ENCODE assay signal across 11 cellular contexts in the genomic region with DNA sequence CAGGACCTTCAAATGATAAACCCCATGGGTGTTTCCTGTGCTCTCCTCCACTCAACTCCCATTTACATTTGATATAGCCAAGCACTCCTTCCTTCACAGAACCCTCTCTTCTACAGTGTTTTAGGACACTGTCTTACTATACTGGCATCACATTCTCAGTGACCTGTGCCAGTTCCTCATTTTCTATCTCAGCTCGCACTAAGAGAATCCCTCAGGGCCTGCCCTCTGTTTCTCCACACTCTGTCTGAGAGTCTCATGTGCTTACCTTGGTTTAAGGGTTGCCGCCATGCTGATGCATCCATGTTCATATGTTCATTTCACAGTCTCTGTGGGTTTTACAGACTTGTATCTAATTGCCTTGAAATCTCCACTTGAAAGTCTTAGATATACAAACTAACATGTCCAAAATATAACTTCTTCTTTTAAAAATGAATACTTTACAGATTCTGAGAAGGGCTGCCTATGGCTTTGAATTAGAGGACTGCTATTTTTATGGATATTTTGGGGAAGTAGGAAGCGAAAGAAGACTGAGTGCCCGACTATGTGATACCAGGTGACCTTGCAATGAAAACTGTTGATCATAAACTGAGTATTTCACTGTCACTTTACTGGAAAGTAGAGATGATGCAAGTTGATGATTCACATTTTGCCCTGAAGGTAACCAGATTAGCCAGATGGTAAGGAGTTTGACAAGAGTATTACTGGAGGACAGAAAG.
DNase-seq lines count a peak whose midpoint lies in the region; ATAC-seq and TF ChIP-seq lines count a peak whose summit lies in the region.
"Had no signal": no experiment of that assay in that cellular context is flagged by ENCODE, and none has a peak within 500 bp of the region (broad histone marks: within the 10 kb centered on the region; RNA-seq: fewer than 3 reads in every experiment).

No MANE protein-coding gene starts in this region.

- peaks cover 14 to 62% (median 55%) of the 10 kb centered on the region in 5 donors for H3K36me3 Mint-ChIP-seq in naive thymus-derived CD4-positive, alpha-beta T cell
- peaks cover 36% of the 10 kb centered on the region for H3K36me3 Mint-ChIP-seq in T-helper 2 cell treated with Interferon-gamma antibody and Interleukin-4, amounts not matched to agents 5 μg/mL and 100 μg/mL, for 36 hours (ENCODE audit: low read depth)

- no peaks in the 10 kb centered on the region for H3K9me3 ChIP-seq in PC-3 (ENCODE audit: low read length)
- no peaks in the 10 kb centered on the region for H3K9me3 ChIP-seq in naive thymus-derived CD4-positive, alpha-beta T cell (ENCODE audit: control insufficient read depth in 2 of 3, low read length in 3 of 3)

- H3K4me3 ChIP-seq in PC-3 (ENCODE audit: low read length), result no peak overlapping the region
- no peak overlapping the region for H3K4me3 ChIP-seq in naive thymus-derived CD4-positive, alpha-beta T cell (ENCODE audit: low read length)

- no peaks in the 10 kb centered on the region for H3K27me3 ChIP-seq in PC-3 (ENCODE audit: low read length)
- H3K27me3 ChIP-seq in naive thymus-derived CD4-positive, alpha-beta T cell (ENCODE audit: control insufficient read depth in 2 of 2, insufficient read depth in 2 of 2, low read length in 2 of 2), result no peaks in the 10 kb centered on the region

- no TSS peak for BruUV-seq in PC-3 (replicated peaks; lab: Mats Ljungman, UMichigan)

- H3K27ac ChIP-seq in PC-3 (ENCODE audit: low read length), result no peak overlapping the region
- H3K27ac ChIP-seq in naive thymus-derived CD4-positive, alpha-beta T cell (ENCODE audit: low read depth, low read length), result no peak overlapping the region

- CTCF ChIA-PET in PC-3 (lab: Charles Lee), result no interaction called here
- CTCF ChIA-PET in naive thymus-derived CD4-positive, alpha-beta T cell (lab: Charles Lee), result no interaction called here

- DNase-seq in PC-3, result peak; percentile 73
- DNase-seq in naive thymus-derived CD4-positive, alpha-beta T cell, result no peak
- DNase-seq in T-helper 2 cell treated with Interferon-gamma antibody and Interleukin-4, amounts not matched to agents 5 μg/mL and 100 μg/mL, for 36 hours (ENCODE audit: low spot score), result no peak
- DNase-seq in NCI-H1694 treated with DMSO at 0.1 percent for 48 hours (lab: John Stamatoyannopoulos, UW), result no peak
- no peak for DNase-seq in SW 1271 (lab: John Stamatoyannopoulos, UW)
- DNase-seq in NAMALWA (ENCODE audit: low spot score), result no peak
- DNase-seq: NCI-H146, T-helper 17 cell had no signal

- no peaks in the 10 kb centered on the region for H3K27me3 Mint-ChIP-seq in naive thymus-derived CD4-positive, alpha-beta T cell
- H3K27me3 Mint-ChIP-seq in T-helper 2 cell treated with Interferon-gamma antibody and Interleukin-4, amounts not matched to agents 5 μg/mL and 100 μg/mL, for 36 hours (ENCODE audit: low read depth), result no peaks in the 10 kb centered on the region
- H3K27me3 Mint-ChIP-seq: T-helper 17 cell had no signal

- H3K27ac Mint-ChIP-seq in naive thymus-derived CD4-positive, alpha-beta T cell, result no peak overlapping the region
- H3K27ac Mint-ChIP-seq in T-helper 2 cell treated with Interferon-gamma antibody and Interleukin-4, amounts not matched to agents 5 μg/mL and 100 μg/mL, for 36 hours, result no peak overlapping the region
- H3K27ac Mint-ChIP-seq: activated T-helper 1 cell treated with anti-CD3 and anti-CD28 coated beads, Interleukin-12 subunit alpha, Interleukin-12 subunit beta, Interleukin-2, Interleukin-4 antibody, amounts not matched to agents 30 ng/mL and 10 ng/mL and 1 ng/mL, durations not matched to agents 14 hours and 24 hours and 36 hours; T-helper 17 cell had no signal

- no peaks in the 10 kb centered on the region for H3K79me2 ChIP-seq in PC-3 (ENCODE audit: low read length)

- POLR2A ChIA-PET in PC-3 (lab: Charles Lee; ENCODE audit: unreplicated experiment), result no interaction called here
- POLR2A ChIA-PET in naive thymus-derived CD4-positive, alpha-beta T cell (lab: Charles Lee), result no interaction called here

- H3K4me3 Mint-ChIP-seq in naive thymus-derived CD4-positive, alpha-beta T cell, result no peak overlapping the region
- no peak overlapping the region for H3K4me3 Mint-ChIP-seq in T-helper 2 cell treated with Interferon-gamma antibody and Interleukin-4, amounts not matched to agents 5 μg/mL and 100 μg/mL, for 36 hours
- H3K4me3 Mint-ChIP-seq: activated T-helper 1 cell treated with anti-CD3 and anti-CD28 coated beads, Interleukin-12 subunit alpha, Interleukin-12 subunit beta, Interleukin-2, Interleukin-4 antibody, amounts not matched to agents 30 ng/mL and 10 ng/mL and 1 ng/mL, durations not matched to agents 14 hours and 24 hours and 36 hours; T-helper 17 cell had no signal

- H3K4me1 Mint-ChIP-seq in naive thymus-derived CD4-positive, alpha-beta T cell, result no peaks in the 10 kb centered on the region
- H3K4me1 Mint-ChIP-seq in T-helper 2 cell treated with Interferon-gamma antibody and Interleukin-4, amounts not matched to agents 5 μg/mL and 100 μg/mL, for 36 hours (ENCODE audit: low read depth), result no peaks in the 10 kb centered on the region
- H3K4me1 Mint-ChIP-seq: T-helper 17 cell had no signal

- H3K36me3 ChIP-seq in PC-3 (ENCODE audit: low read depth, low read length), result no peaks in the 10 kb centered on the region
- peaks cover 0 to 16% (median 0%) of the 10 kb centered on the region in 3 experiments for H3K36me3 ChIP-seq in naive thymus-derived CD4-positive, alpha-beta T cell (ENCODE audit: control insufficient read depth in 2 of 3, insufficient read depth in 3 of 3, low read length in 3 of 3)

- no peak overlapping the region for H3K9ac ChIP-seq in PC-3 (ENCODE audit: low read length)

- H2AFZ ChIP-seq in PC-3 (ENCODE audit: low read length), result no peak overlapping the region

- no peak for TF ChIP-seq CTCF in PC-3 (conservative IDR thresholded peaks at IDR 0.05; ENCODE audit: low read depth, low read length)

- peak; percentile 56 for ATAC-seq in GM19395 (IDR thresholded peaks at IDR 0.05; ENCODE audit: unreplicated experiment)
- ATAC-seq in HG03045 (IDR thresholded peaks at IDR 0.05; ENCODE audit: unreplicated experiment), result peak; percentile 68
- peak; percentile 46 for ATAC-seq in PC-3
- peak; percentile 40 for ATAC-seq in naive thymus-derived CD4-positive, alpha-beta T cell
- ATAC-seq: T-helper 17 cell had no signal

- peaks cover 0 to 12% (median 3%) of the 10 kb centered on the region in 11 donors for H3K9me3 Mint-ChIP-seq in naive thymus-derived CD4-positive, alpha-beta T cell
- peaks cover 11% of the 10 kb centered on the region for H3K9me3 Mint-ChIP-seq in T-helper 2 cell treated with Interferon-gamma antibody and Interleukin-4, amounts not matched to agents 5 μg/mL and 100 μg/mL, for 36 hours

- H4K20me1 ChIP-seq in PC-3 (ENCODE audit: low read length), result no peaks in the 10 kb centered on the region

- no peaks in the 10 kb centered on the region for H3K9me2 ChIP-seq in PC-3 (replicated peaks; ENCODE audit: low read length)

- H3K4me2 ChIP-seq in PC-3 (ENCODE audit: low read length), result peak overlapping the region; percentile 30

- H3K4me1 ChIP-seq in PC-3 (ENCODE audit: insufficient read depth, low read length), result peaks cover 29% of the 10 kb centered on the region
- no peaks in the 10 kb centered on the region for H3K4me1 ChIP-seq in naive thymus-derived CD4-positive, alpha-beta T cell (ENCODE audit: control insufficient read depth in 2 of 2, insufficient read depth in 2 of 2, low read length in 2 of 2)

- no peaks in the 10 kb centered on the region for H3F3A ChIP-seq in PC-3 (ENCODE audit: low read length, unreplicated experiment)

- intact Hi-C loops in PC-3 (cut with micrococcal nuclease), result no loop called here
- intact Hi-C loops in naive thymus-derived CD4-positive, alpha-beta T cell (cut with micrococcal nuclease), result no loop called here
